ENCODE assay signal across 13 cellular contexts in the genomic region with DNA sequence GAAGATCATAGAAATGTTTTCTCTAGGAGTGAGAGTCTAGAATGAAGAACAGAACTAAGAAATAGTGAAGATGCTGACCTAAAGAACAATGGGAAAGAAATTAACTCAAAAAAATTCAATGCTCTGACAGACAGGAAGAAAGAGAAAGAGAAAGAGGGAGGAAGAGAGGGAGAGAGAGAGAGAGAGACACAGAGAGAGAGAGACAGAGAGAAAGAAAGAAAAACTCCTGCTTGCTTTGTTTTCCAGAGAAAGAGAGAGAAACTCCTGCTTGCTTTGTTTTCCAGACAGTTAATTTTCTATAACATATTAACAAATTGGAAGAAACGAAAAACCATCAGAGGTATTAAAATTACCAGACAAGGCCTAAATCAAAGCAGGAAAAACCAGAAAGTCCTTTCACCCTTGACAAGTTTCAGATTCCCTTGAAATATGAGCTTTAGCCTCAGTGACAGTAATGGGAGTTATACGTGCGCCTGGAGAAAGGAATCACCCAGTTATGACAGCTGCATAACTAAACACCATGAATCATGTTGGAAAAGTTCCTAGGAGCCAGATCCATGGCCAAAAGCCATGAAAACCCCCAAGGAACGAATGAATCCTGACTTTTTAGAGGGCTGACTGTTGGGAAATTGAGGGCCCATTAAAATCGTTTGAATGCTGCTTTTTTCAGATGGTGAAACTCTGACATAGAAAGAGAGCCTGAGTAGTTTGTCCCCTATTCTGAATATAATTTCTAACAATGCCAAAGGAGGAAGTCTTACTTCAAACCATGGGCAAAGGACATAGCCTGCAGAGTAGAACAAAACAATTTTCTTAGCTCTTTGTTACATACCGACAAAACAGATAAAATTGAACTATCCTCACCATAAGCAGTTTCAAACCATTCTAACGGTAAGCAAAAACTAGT.
A peak's percentile ranks its signal among the peaks of the same experiment; 100 is the strongest.
DNase-seq lines count a peak whose midpoint lies in the region; ATAC-seq and TF ChIP-seq lines count a peak whose summit lies in the region.
"Had no signal": no experiment of that assay in that cellular context is flagged by ENCODE, and none has a peak within 500 bp of the region (broad histone marks: within the 10 kb centered on the region; RNA-seq: fewer than 3 reads in every experiment).

No MANE protein-coding gene starts in this region.

- H3K4me1 ChIP-seq in suprapubic skin = no peaks in the 10 kb centered on the region

- H3K4me3 ChIP-seq in cardiac fibroblast (replicated peaks in 1 of 2; ENCODE audit: low read depth in 2 of 2, low read length in 2 of 2) (no peak overlapping the region), suprapubic skin (no peak overlapping the region)

- H3K27me3 ChIP-seq in suprapubic skin = no peaks in the 10 kb centered on the region

- TF ChIP-seq EP300 in suprapubic skin (IDR thresholded peaks at IDR 0.05) = no peak

- TF ChIP-seq POLR2A in suprapubic skin (IDR thresholded peaks at IDR 0.05) = no peak

- TF ChIP-seq CTCF in cardiac fibroblast (IDR thresholded peaks at IDR 0.05; ENCODE audit: low read depth, low read length) (no peak), suprapubic skin (IDR thresholded peaks at IDR 0.05) (no peak)

- DNase-seq in NCI-H1694 treated with DMSO at 0.1 percent for 48 hours (lab: John Stamatoyannopoulos, UW) = peak; percentile 10
- no peak for DNase-seq in NCI-H1694 (lab: John Stamatoyannopoulos, UW)
- DNase-seq in cardiac fibroblast (ENCODE audit: low read depth in 2 of 2) = peak; percentile 43 to 64
- peak; percentile 98 for DNase-seq in kidney tubule cell (ENCODE audit: low spot score)
- no peak for DNase-seq in suprapubic skin (ENCODE audit: low spot score in 2 of 2)
- DNase-seq in SW 1271 (lab: John Stamatoyannopoulos, UW) = no peak
- DNase-seq: 8988T; activated naive CD4-positive, alpha-beta T cell treated with anti-CD3 and anti-CD28 coated beads for 36 hours; Kasumi-1; naive thymus-derived CD8-positive, alpha-beta T cell had no signal

- H3K27ac ChIP-seq in suprapubic skin = peak overlapping the region; percentile 24
- H3K27ac ChIP-seq: VCaP had no signal

- no peaks in the 10 kb centered on the region for H3K36me3 ChIP-seq in suprapubic skin

- 36% methylated on average over 7 of the region's 7 CpGs for WGBS in suprapubic skin

- ATAC-seq in GM18873 (IDR thresholded peaks at IDR 0.05; ENCODE audit: low FRiP score, unreplicated experiment) (no peak), GM19351 (IDR thresholded peaks at IDR 0.05; ENCODE audit: unreplicated experiment) (no peak)
- ATAC-seq: naive thymus-derived CD8-positive, alpha-beta T cell had no signal

- no peaks in the 10 kb centered on the region for H3K9me3 ChIP-seq in suprapubic skin

Comparison
In these comparisons a context has a peak if more than half of its experiments do, and no peak if none do; other contexts are left out.
1. DNase-seq: peak in NCI-H1694 treated with DMSO at 0.1 percent for 48 hours (single experiment), cardiac fibroblast (2 of 2) and kidney tubule cell (single experiment); none in NCI-H1694 (single experiment), suprapubic skin (0 of 2) and SW 1271 (0 of 2).